In genomic region chr16:68999114-68999513, GRCh38 we compare ENCODE assay signal across 29 cellular contexts.
"Had no signal": no experiment of that assay in that cellular context is flagged by ENCODE, and none has a peak within 500 bp of the region (broad histone marks: within the 10 kb centered on the region; RNA-seq: fewer than 3 reads in every experiment).

No MANE protein-coding gene starts in this region.

- H3K4me3 ChIP-seq: ascending aorta, breast epithelium, gastrocnemius medialis, heart left ventricle had no signal

- H3K4me1 ChIP-seq: ascending aorta, breast epithelium had no signal

- H3K27ac ChIP-seq: ascending aorta, breast epithelium, foreskin keratinocyte, gastrocnemius medialis, heart left ventricle had no signal

- H3K36me3 ChIP-seq: ascending aorta, breast epithelium, gastrocnemius medialis, heart left ventricle had no signal

- H3K9me3 ChIP-seq: ascending aorta, gastrocnemius medialis had no signal

- H3K27me3 ChIP-seq: ascending aorta, breast epithelium, foreskin keratinocyte, gastrocnemius medialis, heart left ventricle had no signal

- ATAC-seq: activated CD4-positive, alpha-beta T cell treated with anti-CD3 and anti-CD28 coated beads for 36 hours; activated CD8-positive, alpha-beta T cell treated with anti-CD3 and anti-CD28 coated beads, Interleukin-2, amount 10 ng/mL, durations not matched to agents 7 days and 5 days; activated naive CD4-positive, alpha-beta T cell treated with anti-CD3 and anti-CD28 coated beads, Interleukin-2, amount 50 U/mL, for 72 hours; activated T-cell treated with anti-CD3 and anti-CD28 coated beads, Interleukin-2, amount 50 U/mL, for 72 hours; effector memory CD8-positive, alpha-beta T cell; esophagus mucosa; foreskin keratinocyte; gastrocnemius medialis; heart left ventricle had no signal

- FAIRE-seq: endometrium, endothelial cell of umbilical vein had no signal

- DNase-seq: activated CD4-positive, alpha-beta memory T cell treated with anti-CD3 and anti-CD28 coated beads for 36 hours; activated CD4-positive, alpha-beta T cell treated with anti-CD3 and anti-CD28 coated beads for 36 hours; activated CD4-positive, alpha-beta T cell treated with anti-CD3 and anti-CD28 coated beads, Interleukin-2, amount 10 ng/mL, durations not matched to agents 24 days and 14 days; activated CD4-positive, CD25-positive, alpha-beta regulatory T cell; activated CD4-positive, CD25-positive, alpha-beta regulatory T cell treated with anti-CD3 and anti-CD28 coated beads, Interleukin-2, amount 50 U/mL, for 72 hours; activated CD8-positive, alpha-beta memory T cell treated with anti-CD3 and anti-CD28 coated beads, Interleukin-2, amount 50 U/mL, for 48 hours; activated CD8-positive, alpha-beta T cell treated with anti-CD3 and anti-CD28 coated beads, Interleukin-2, amount 10 ng/mL, durations not matched to agents 7 days and 5 days; activated gamma-delta T cell; activated naive CD4-positive, alpha-beta T cell; activated naive CD4-positive, alpha-beta T cell treated with anti-CD3 and anti-CD28 coated beads, Interleukin-2, amount 10 ng/mL, durations not matched to agents 7 days and 5 days; activated naive CD8-positive, alpha-beta T cell treated with anti-CD3 and anti-CD28 coated beads, Interleukin-2, amount 10 ng/mL, durations not matched to agents 7 days and 5 days; activated T-cell treated with anti-CD3 and anti-CD28 coated beads for 4 hours; activated T-cell treated with anti-CD3 and anti-CD28 coated beads, Interleukin-2, amount 50 U/mL, for 24 hours; activated T-cell treated with anti-CD3 and anti-CD28 coated beads, Interleukin-2, amount 50 U/mL, for 72 hours; cortex of kidney; dermis blood vessel endothelial cell; effector CD4-positive, alpha-beta T cell; effector memory CD8-positive, alpha-beta T cell; gastrocnemius medialis; glutamatergic neuron; heart left ventricle; T-helper 2 cell had no signal
